In genomic region chr2:190581997-190582396, GRCh38 we compare ENCODE assay signal across 27 cellular contexts.
"Had no signal": no experiment of that assay in that cellular context is flagged by ENCODE, and none has a peak within 500 bp of the region (broad histone marks: within the 10 kb centered on the region; RNA-seq: fewer than 3 reads in every experiment).

No MANE protein-coding gene starts in this region.

- H3K9me3 Mint-ChIP-seq: activated CD4-positive, alpha-beta memory T cell treated with anti-CD3 and anti-CD28 coated beads for 36 hours; activated naive CD8-positive, alpha-beta T cell treated with anti-CD3 and anti-CD28 coated beads, Interleukin-2, amount 50 U/mL, for 24 hours; activated T-cell treated with anti-CD3 and anti-CD28 coated beads, Interleukin-2, amount 50 U/mL, for 4 hours; T-helper 1 cell treated with Interleukin-12 subunit alpha and Interleukin-12 subunit beta and Interleukin-4 antibody, amounts not matched to agents 30 μg/mL and 1 μg/mL, for 36 hours had no signal

- ATAC-seq: activated naive CD4-positive, alpha-beta T cell treated with anti-CD3 and anti-CD28 coated beads, Interleukin-2, amount 50 U/mL, for 72 hours; activated naive CD8-positive, alpha-beta T cell treated with anti-CD3 and anti-CD28 coated beads, Interleukin-2, amount 50 U/mL, for 24 hours; activated T-cell treated with anti-CD3 and anti-CD28 coated beads, Interleukin-2, amount 50 U/mL, for 4 hours; SK-N-SH treated with all-trans-retinoic acid at 6 μM for 48 hours had no signal

- FAIRE-seq: astrocyte had no signal

- H3K36me3 ChIP-seq: Peyer's patch, SJCRH30 had no signal

- DNase-seq: activated CD4-positive, alpha-beta memory T cell treated with anti-CD3 and anti-CD28 coated beads for 36 hours; activated CD4-positive, alpha-beta T cell treated with anti-CD3 and anti-CD28 coated beads, Interleukin-2, amount 10 ng/mL, durations not matched to agents 24 days and 14 days; activated CD4-positive, CD25-positive, alpha-beta regulatory T cell treated with anti-CD3 and anti-CD28 coated beads, Interleukin-2, amount 50 U/mL, for 72 hours; activated CD8-positive, alpha-beta memory T cell treated with anti-CD3 and anti-CD28 coated beads for 24 hours; activated effector memory CD4-positive, alpha-beta T cell treated with anti-CD3 and anti-CD28 coated beads, Interleukin-2, amount 50 U/mL, for 16 hours; activated naive CD4-positive, alpha-beta T cell treated with Interleukin-2 at 50 U/mL for 16 hours; activated naive CD8-positive, alpha-beta T cell treated with anti-CD3 and anti-CD28 coated beads, Interleukin-2, amount 50 U/mL, for 24 hours; activated T-cell treated with anti-CD3 and anti-CD28 coated beads, Interleukin-2, amount 50 U/mL, for 4 hours; Kasumi-1; KBM-7; NCI-H146; NCI-H187 treated with DMSO at 0.1 percent for 48 hours; NCI-H2081 treated with DMSO at 0.1 percent for 48 hours; NCI-H446 treated with DMSO at 0.1 percent for 48 hours; NCI-H524 treated with DMSO at 0.1 percent for 48 hours; NCI-H774; NK-92 treated with Interleukin-12 subunit alpha and Interleukin-12 subunit beta, amount 100 ng/mL, for 24 hours; Peyer's patch; Right ventricle myocardium superior; SW 1271 had no signal

- H3K27me3 ChIP-seq: Peyer's patch, SJCRH30 had no signal

- H3K4me3 ChIP-seq: Peyer's patch, SJCRH30 had no signal

- H3K27ac ChIP-seq: Peyer's patch, RWPE1, SJCRH30 had no signal

- H3K27me3 Mint-ChIP-seq: activated CD4-positive, alpha-beta memory T cell treated with anti-CD3 and anti-CD28 coated beads for 36 hours; activated CD4-positive, alpha-beta T cell treated with anti-CD3 and anti-CD28 coated beads, Interleukin-2, amount 10 ng/mL, durations not matched to agents 24 days and 14 days; activated naive CD8-positive, alpha-beta T cell treated with anti-CD3 and anti-CD28 coated beads, Interleukin-2, amount 50 U/mL, for 24 hours; brain had no signal

- H3K36me3 Mint-ChIP-seq: activated CD4-positive, alpha-beta memory T cell treated with anti-CD3 and anti-CD28 coated beads for 36 hours; brain had no signal

- H3K9me3 ChIP-seq: Peyer's patch, SJCRH30 had no signal

- H3K27ac Mint-ChIP-seq: activated CD4-positive, alpha-beta memory T cell treated with anti-CD3 and anti-CD28 coated beads for 36 hours; activated CD4-positive, alpha-beta T cell treated with anti-CD3 and anti-CD28 coated beads, Interleukin-2, amount 10 ng/mL, durations not matched to agents 24 days and 14 days; activated naive CD8-positive, alpha-beta T cell treated with anti-CD3 and anti-CD28 coated beads, Interleukin-2, amount 50 U/mL, for 24 hours; brain; T-helper 1 cell treated with Interleukin-12 subunit alpha and Interleukin-12 subunit beta and Interleukin-4 antibody, amounts not matched to agents 30 μg/mL and 1 μg/mL, for 36 hours had no signal

- H3K4me3 Mint-ChIP-seq: activated CD4-positive, alpha-beta memory T cell treated with anti-CD3 and anti-CD28 coated beads for 36 hours; activated CD4-positive, alpha-beta T cell treated with anti-CD3 and anti-CD28 coated beads, Interleukin-2, amount 10 ng/mL, durations not matched to agents 24 days and 14 days; activated naive CD8-positive, alpha-beta T cell treated with anti-CD3 and anti-CD28 coated beads, Interleukin-2, amount 50 U/mL, for 24 hours; activated T-cell treated with anti-CD3 and anti-CD28 coated beads, Interleukin-2, amount 50 U/mL, for 4 hours; brain; T-helper 1 cell treated with Interleukin-12 subunit alpha and Interleukin-12 subunit beta and Interleukin-4 antibody, amounts not matched to agents 30 μg/mL and 1 μg/mL, for 36 hours had no signal
